1 cellular context compared by ENCODE assay signal in genomic region chr12:4826909-4827308, GRCh38.
TF ChIP-seq lines count a peak whose summit lies in the region.

No MANE protein-coding gene starts in this region.

TF ChIP-seq in SK-N-SH treated with all-trans-retinoic acid at 6 μM for 48 hours, 23 proteins besides CTCF, POLR2A, EP300 and RAD21 (continued from another document):
- TF ChIP-seq CREB5 (CRISPR knock-in tag; IDR thresholded peaks at IDR 0.05; ENCODE audit: low read depth) (no peak), BACH2 (CRISPR knock-in tag; IDR thresholded peaks at IDR 0.05; ENCODE audit: borderline replicate concordance) (no peak), ZFP30 (CRISPR knock-in tag; IDR thresholded peaks at IDR 0.05) (no peak), PPARA (CRISPR knock-in tag; IDR thresholded peaks at IDR 0.05; ENCODE audit: borderline replicate concordance) (no peak), ZNF8 (CRISPR knock-in tag; IDR thresholded peaks at IDR 0.05) (no peak), CSRNP3 (CRISPR knock-in tag; IDR thresholded peaks at IDR 0.05) (no peak), TOX (CRISPR knock-in tag; IDR thresholded peaks at IDR 0.05; ENCODE audit: borderline replicate concordance) (no peak)
TF ChIP-seq in SK-N-SH treated with all-trans-retinoic acid at 6 μM for 48 hours: peak in this region for 0.
